23 cellular contexts compared by ENCODE assay signal in genomic region chr15:22810033-22810734, GRCh38. TPM values are rescaled to one million over a fixed set of nuclear protein-coding genes. Genes with fewer than 3 reads are reported as not detected.
A peak's percentile ranks its signal among the peaks of the same experiment; 100 is the strongest.
DNase-seq lines count a peak whose midpoint lies in the region; ATAC-seq and TF ChIP-seq lines count a peak whose summit lies in the region.
"Had no signal": no experiment of that assay in that cellular context is flagged by ENCODE, and none has a peak within 500 bp of the region (broad histone marks: within the 10 kb centered on the region; RNA-seq: fewer than 3 reads in every experiment).

No MANE protein-coding gene starts in this region.

- H3K36me3 ChIP-seq in mammary epithelial cell (ENCODE audit: insufficient read depth, low read length), result no peaks in the 10 kb centered on the region
- H3K36me3 ChIP-seq: SJCRH30, transverse colon had no signal

- H2AFZ ChIP-seq in mammary epithelial cell (ENCODE audit: low read depth, low read length), result no peak overlapping the region

- in situ Hi-C loops in mammary epithelial cell (cut with MboI; ENCODE audit: low sequenced_read_pairs in 2 of 2), result no loop called here

- no peak overlapping the region for H3K4me3 Mint-ChIP-seq in natural killer cell
- H3K4me3 Mint-ChIP-seq in natural killer cell treated with Interleukin-12 subunit alpha and Interleukin-12 subunit beta and Interleukin-15 and Interleukin-18, amount 100 ng/mL, for 72 hours, result no peak overlapping the region
- H3K4me3 Mint-ChIP-seq in activated naive CD8-positive, alpha-beta T cell, result no peak overlapping the region
- no peak overlapping the region for H3K4me3 Mint-ChIP-seq in effector memory CD8-positive, alpha-beta T cell
- H3K4me3 Mint-ChIP-seq: CD8-positive, alpha-beta memory T cell had no signal

- no peak overlapping the region for H3K9ac ChIP-seq in mammary epithelial cell (ENCODE audit: insufficient read depth, low read length)

- TF ChIP-seq CTCF in natural killer cell (IDR thresholded peaks at IDR 0.05) (no peak), mammary epithelial cell (conservative IDR thresholded peaks at IDR 0.05 in 1 of 2, IDR thresholded peaks at IDR 0.05 in 1 of 2; ENCODE audit: extremely low read depth in 1 of 2, insufficient read depth in 1 of 2, low read depth in 1 of 2, low read length in 2 of 2) (no peak)

- H3K27ac ChIP-seq in mammary epithelial cell (ENCODE audit: insufficient read depth, low read depth, low read length), result no peak overlapping the region
- H3K27ac ChIP-seq: left ventricle myocardium inferior, SJCRH30, transverse colon had no signal

- no peaks in the 10 kb centered on the region for H3K36me3 Mint-ChIP-seq in natural killer cell
- H3K36me3 Mint-ChIP-seq in natural killer cell treated with Interleukin-12 subunit alpha and Interleukin-12 subunit beta and Interleukin-15 and Interleukin-18, amount 100 ng/mL, for 72 hours, result no peaks in the 10 kb centered on the region
- peaks cover 2% of the 10 kb centered on the region for H3K36me3 Mint-ChIP-seq in activated naive CD8-positive, alpha-beta T cell
- peaks cover 9% of the 10 kb centered on the region for H3K36me3 Mint-ChIP-seq in effector memory CD8-positive, alpha-beta T cell (ENCODE audit: insufficient read depth)

- no peaks in the 10 kb centered on the region for H3K9me3 ChIP-seq in mammary epithelial cell (replicated peaks; ENCODE audit: insufficient read depth, low read length)
- H3K9me3 ChIP-seq: left ventricle myocardium inferior, SJCRH30, transverse colon had no signal

- H3K4me1 Mint-ChIP-seq in natural killer cell, result peaks cover 11 to 16% of the 10 kb centered on the region in 2 donors
- peaks cover 0 to 5% of the 10 kb centered on the region in 2 donors for H3K4me1 Mint-ChIP-seq in natural killer cell treated with Interleukin-12 subunit alpha and Interleukin-12 subunit beta and Interleukin-15 and Interleukin-18, amount 100 ng/mL, for 72 hours (ENCODE audit: low read depth in 2 of 2)
- peaks cover 13% of the 10 kb centered on the region for H3K4me1 Mint-ChIP-seq in activated naive CD8-positive, alpha-beta T cell (ENCODE audit: low read depth)
- peaks cover 8 to 12% of the 10 kb centered on the region in 2 donors for H3K4me1 Mint-ChIP-seq in effector memory CD8-positive, alpha-beta T cell (ENCODE audit: low read depth in 2 of 2)

- DNase-seq in natural killer cell (no peak), mammary epithelial cell (no peak), cortex of kidney (lab: John Stamatoyannopoulos, UW) (no peak), ecto neural progenitor cell (ENCODE audit: low spot score) (no peak)
- DNase-seq in natural killer cell treated with Interleukin-12 subunit alpha and Interleukin-12 subunit beta and Interleukin-15 and Interleukin-18, amount 100 ng/mL, for 72 hours (ENCODE audit: low spot score), result no peak
- DNase-seq in effector memory CD8-positive, alpha-beta T cell, result no peak
- DNase-seq: activated effector memory CD4-positive, alpha-beta T cell treated with Interleukin-2 at 50 U/mL for 16 hours; amygdala; central memory CD4-positive, alpha-beta T cell; left ventricle myocardium inferior; MV-4-11; NCI-H1930; NCI-H526; PC-3; SJCRH30; stimulated activated CD4-positive, alpha-beta T cell treated with anti-CD3 and anti-CD28 coated beads, Interleukin-15, amount 100 ng/mL, for 24 hours; stimulated activated naive CD4-positive, alpha-beta T cell; transverse colon had no signal

- H3K27ac Mint-ChIP-seq in natural killer cell, result peak overlapping the region; percentile 58 to 60
- H3K27ac Mint-ChIP-seq in natural killer cell treated with Interleukin-12 subunit alpha and Interleukin-12 subunit beta and Interleukin-15 and Interleukin-18, amount 100 ng/mL, for 72 hours, result no peak overlapping the region
- peak overlapping the region; percentile 81 for H3K27ac Mint-ChIP-seq in activated naive CD8-positive, alpha-beta T cell
- H3K27ac Mint-ChIP-seq in effector memory CD8-positive, alpha-beta T cell, result peak overlapping the region in 1 of 2 donors; percentile 35

- no peaks in the 10 kb centered on the region for H4K20me1 ChIP-seq in mammary epithelial cell (ENCODE audit: insufficient read depth, low read length)

- H3K27me3 Mint-ChIP-seq in natural killer cell (ENCODE audit: low read depth in 2 of 2), result no peaks in the 10 kb centered on the region
- H3K27me3 Mint-ChIP-seq in natural killer cell treated with Interleukin-12 subunit alpha and Interleukin-12 subunit beta and Interleukin-15 and Interleukin-18, amount 100 ng/mL, for 72 hours, result no peaks in the 10 kb centered on the region
- H3K27me3 Mint-ChIP-seq in activated naive CD8-positive, alpha-beta T cell, result no peaks in the 10 kb centered on the region
- H3K27me3 Mint-ChIP-seq in effector memory CD8-positive, alpha-beta T cell, result no peaks in the 10 kb centered on the region
- H3K27me3 Mint-ChIP-seq: CD8-positive, alpha-beta memory T cell had no signal

- H3K4me2 ChIP-seq in mammary epithelial cell (ENCODE audit: insufficient read depth, low read depth, low read length), result no peak overlapping the region

- no TSS peak for BruUV-seq in mammary epithelial cell (replicated peaks; lab: Mats Ljungman, UMichigan)

- intact Hi-C loops in natural killer cell (cut with micrococcal nuclease), result no loop called here
- intact Hi-C loops in mammary epithelial cell (cut with micrococcal nuclease), result loop anchor here (2.0 kb wide), 1 partner anchor 29 kb away; the partner anchor contains the start of gene NIPA2

- ATAC-seq in natural killer cell, result no peak
- no peak for ATAC-seq in natural killer cell treated with Interleukin-12 subunit alpha and Interleukin-12 subunit beta and Interleukin-15 and Interleukin-18, amount 100 ng/mL, for 72 hours
- ATAC-seq in HG02678 (IDR thresholded peaks at IDR 0.05; ENCODE audit: unreplicated experiment), result peak; percentile 52
- no peak for ATAC-seq in effector memory CD8-positive, alpha-beta T cell (replicated peaks)
- ATAC-seq: activated CD4-positive, CD25-positive, alpha-beta regulatory T cell treated with anti-CD3 and anti-CD28 coated beads, Interleukin-2, amount 50 U/mL, for 24 hours; K562; PC-3 had no signal

- no peaks in the 10 kb centered on the region for H3K27me3 ChIP-seq in mammary epithelial cell (ENCODE audit: insufficient read depth, low read length)
- H3K27me3 ChIP-seq: SJCRH30, transverse colon had no signal

- H3K4me1 ChIP-seq in mammary epithelial cell (ENCODE audit: insufficient read depth, low read length), result no peaks in the 10 kb centered on the region
- H3K4me1 ChIP-seq: SJCRH30 had no signal

- no peak overlapping the region for H3K4me3 ChIP-seq in mammary epithelial cell (replicated peaks in 1 of 3; ENCODE audit: insufficient read depth in 1 of 3, low read depth in 2 of 3, low read length in 3 of 3)
- H3K4me3 ChIP-seq: K562, left ventricle myocardium inferior, SJCRH30, transverse colon had no signal

- CTCF ChIA-PET in mammary epithelial cell (lab: Charles Lee; ENCODE audit: low non-redundant PET), result no interaction called here

- 96% methylated on average over 7 of the region's 8 CpGs for WGBS in mammary epithelial cell (ENCODE audit: low coverage, missing lambda C conversion rate)

- H3K79me2 ChIP-seq in mammary epithelial cell (ENCODE audit: insufficient read depth, low read length), result peaks cover 15% of the 10 kb centered on the region

- H3K9me3 Mint-ChIP-seq in natural killer cell, result no peaks in the 10 kb centered on the region
- no peaks in the 10 kb centered on the region for H3K9me3 Mint-ChIP-seq in natural killer cell treated with Interleukin-12 subunit alpha and Interleukin-12 subunit beta and Interleukin-15 and Interleukin-18, amount 100 ng/mL, for 72 hours
- no peaks in the 10 kb centered on the region for H3K9me3 Mint-ChIP-seq in activated naive CD8-positive, alpha-beta T cell (ENCODE audit: low read depth)
- no peaks in the 10 kb centered on the region for H3K9me3 Mint-ChIP-seq in effector memory CD8-positive, alpha-beta T cell
- H3K9me3 Mint-ChIP-seq: CD8-positive, alpha-beta memory T cell had no signal

- dilution Hi-C loops in mammary epithelial cell (cut with HindIII; ENCODE audit: low sequenced_read_pairs), result no loop called here

RNA-seq across cellular contexts. Expression of gene NIPA1, which starts 23.7 kb away (rescaled TPM):
- total RNA-seq in natural killer cell (10 to 100 TPM; 11.3 to 17.8 (median 11.4) TPM), mammary epithelial cell (10 to 100 TPM; 10.8 to 14.5 TPM)
- total RNA-seq in natural killer cell treated with Interleukin-12 subunit alpha and Interleukin-12 subunit beta and Interleukin-15 and Interleukin-18, amount 100 ng/mL, for 72 hours, result 10 to 100 TPM; 16.0 to 19.5 TPM
- 9.3 TPM for polyA plus RNA-seq in mammary epithelial cell
- 12.9 TPM for polyA minus RNA-seq in mammary epithelial cell

RNA-seq across cellular contexts. Expression of gene NIPA2, which starts 28.3 kb away (rescaled TPM):
- total RNA-seq in natural killer cell (10 to 100 TPM; 37.3 to 41.3 (median 40.9) TPM), mammary epithelial cell (10 to 100 TPM; 58.5 to 61.9 TPM)
- total RNA-seq in natural killer cell treated with Interleukin-12 subunit alpha and Interleukin-12 subunit beta and Interleukin-15 and Interleukin-18, amount 100 ng/mL, for 72 hours, result 100 to 1,000 TPM in 1 of 2 donors, 10 to 100 TPM in 1; 72.2 to 102 TPM
- polyA plus RNA-seq in mammary epithelial cell, result 41.3 TPM
- polyA minus RNA-seq in mammary epithelial cell, result 72.1 TPM

Comparison
In these comparisons a context has a peak if more than half of its experiments do, and no peak if none do; other contexts are left out.
1. H3K27ac Mint-ChIP-seq: peak in natural killer cell (2 of 2) and activated naive CD8-positive, alpha-beta T cell (single experiment); none in natural killer cell treated with Interleukin-12 subunit alpha and Interleukin-12 subunit beta and Interleukin-15 and Interleukin-18, amount 100 ng/mL, for 72 hours (0 of 2).